Comparison of ENCODE assay signal across 11 cellular contexts in the genomic region with DNA sequence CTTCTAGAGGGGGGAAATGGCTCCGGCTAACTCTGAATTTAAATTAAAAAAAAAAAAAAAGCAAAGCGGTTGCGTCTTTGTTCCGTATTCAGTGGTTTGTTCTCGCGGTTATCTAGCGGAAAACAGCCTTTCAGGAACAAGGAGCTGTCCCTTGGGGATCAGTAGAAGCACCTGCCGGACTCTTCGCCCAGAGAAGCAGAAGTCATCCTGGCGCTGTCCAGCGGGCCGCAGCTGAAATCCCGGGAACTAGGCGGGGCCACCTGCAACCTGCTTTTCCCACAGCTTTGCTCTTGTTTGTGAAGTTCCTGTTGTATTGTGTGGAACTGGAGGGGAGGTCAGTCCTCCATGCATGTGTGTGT. TPM values are rescaled to one million over a fixed set of nuclear protein-coding genes. Genes with fewer than 3 reads are reported as not detected.
A peak's percentile ranks its signal among the peaks of the same experiment; 100 is the strongest.
DNase-seq lines count a peak whose midpoint lies in the region; ATAC-seq, FAIRE-seq and TF ChIP-seq lines count a peak whose summit lies in the region.
"Had no signal": no experiment of that assay in that cellular context is flagged by ENCODE, and none has a peak within 500 bp of the region (broad histone marks: within the 10 kb centered on the region; RNA-seq: fewer than 3 reads in every experiment).

No MANE protein-coding gene starts in this region.

- H3K27ac Mint-ChIP-seq in neural crest cell (ENCODE audit: unreplicated experiment): no peak overlapping the region

- DNase-seq in GM12891 (ENCODE audit: insufficient read length, low spot score) (peak; percentile 7), NCI-H2171 treated with DMSO at 0.1 percent for 48 hours (lab: John Stamatoyannopoulos, UW) (peak; percentile 49), epithelial cell of proximal tubule (ENCODE audit: low read depth) (peak; percentile 20), neural crest cell (ENCODE audit: low read depth, low spot score) (no peak), GDM1 (lab: John Stamatoyannopoulos, UW) (no peak), Kasumi-1 (lab: John Stamatoyannopoulos, UW) (no peak)
- DNase-seq: spleen, tibial artery had no signal

- no peak for TF ChIP-seq POLR2A in GM12891 (IDR thresholded peaks at IDR 0.05; ENCODE audit: low read depth, low read length)

- peaks cover 28% of the 10 kb centered on the region for H3K27me3 Mint-ChIP-seq in neural crest cell (ENCODE audit: low read depth)

- H3K4me3 Mint-ChIP-seq in neural crest cell: peak overlapping the region; percentile 64

- ATAC-seq in HG03097 (IDR thresholded peaks at IDR 0.05; ENCODE audit: low FRiP score, unreplicated experiment): no peak
- ATAC-seq in HG03521 (IDR thresholded peaks at IDR 0.05; ENCODE audit: unreplicated experiment): no peak
- ATAC-seq: esophagus mucosa had no signal

- H3K4me1 Mint-ChIP-seq in neural crest cell: no peaks in the 10 kb centered on the region

- H3K9me3 Mint-ChIP-seq in neural crest cell: no peaks in the 10 kb centered on the region

- peak overlapping the region; percentile 35 for H3K4me3 ChIP-seq in epithelial cell of proximal tubule (ENCODE audit: low read depth, low read length)
- H3K4me3 ChIP-seq: spleen, tibial artery had no signal

- H3K36me3 Mint-ChIP-seq in neural crest cell (ENCODE audit: low read depth): no peaks in the 10 kb centered on the region

- TF ChIP-seq CTCF in epithelial cell of proximal tubule (conservative IDR thresholded peaks at IDR 0.05; ENCODE audit: low read depth, low read length) (no peak), neural crest cell (conservative IDR thresholded peaks at IDR 0.05) (no peak)

- no peak for FAIRE-seq in GM12891 (lab: Jason Lieb, UNC)

TF ChIP-seq in GM12891, 5 proteins besides CTCF, POLR2A, EP300 and RAD21:
- TF ChIP-seq POU2F2 (IDR thresholded peaks at IDR 0.05; ENCODE audit: low read depth, low read length): no peak
- no peak for TF ChIP-seq TAF1 (IDR thresholded peaks at IDR 0.05; ENCODE audit: low read depth, low read length)
- TF ChIP-seq PAX5 (IDR thresholded peaks at IDR 0.05; ENCODE audit: insufficient read depth, low read length, severe bottlenecking): no peak
- TF ChIP-seq SPI1 (IDR thresholded peaks at IDR 0.05; ENCODE audit: low read depth, low read length): no peak
- TF ChIP-seq POLR2AphosphoS5 (IDR thresholded peaks at IDR 0.05; ENCODE audit: low read depth, low read length): no peak

RNA-seq across cellular contexts. Expression of gene GJE1, which starts 43.9 kb away (rescaled TPM):
- polyA plus RNA-seq in GM12891 (2012; ENCODE audit: low read depth, missing spikeins): not detected
- total RNA-seq in epithelial cell of proximal tubule: not detected in 2 replicates
- total RNA-seq in neural crest cell: not detected in 2 replicates
- total RNA-seq: esophagus mucosa, spleen had no signal
- polyA plus RNA-seq: spleen had no signal

RNA-seq across cellular contexts. Expression of gene NMBR, which starts 58.1 kb away (rescaled TPM):
- not detected for polyA plus RNA-seq in GM12891 (2012; ENCODE audit: low read depth, missing spikeins)
- total RNA-seq in epithelial cell of proximal tubule (not detected in 2 replicates), neural crest cell (0.35 TPM in 1 of 2 replicates, not detected in the other)
- total RNA-seq: esophagus mucosa had no signal
- polyA plus RNA-seq: spleen had no signal

RNA-seq across cellular contexts. Expression of gene VTA1, which starts 58.2 kb away (rescaled TPM):
- polyA plus RNA-seq in GM12891 (2012; ENCODE audit: low read depth, missing spikeins): 32.7 TPM
- total RNA-seq in epithelial cell of proximal tubule (48.2 and 65.7 TPM in 2 replicates), neural crest cell (48.1 and 49.5 TPM in 2 replicates)

Comparison
In these comparisons a context has a peak if more than half of its experiments do, and no peak if none do; other contexts are left out.
1. DNase-seq: peak in GM12891 (single experiment), NCI-H2171 treated with DMSO at 0.1 percent for 48 hours (single experiment) and epithelial cell of proximal tubule (single experiment); none in neural crest cell (single experiment), GDM1 (single experiment) and Kasumi-1 (0 of 2).